ENCODE assay signal across 21 cellular contexts in genomic region chr7:153772966-153773365, GRCh38.
"Had no signal": no experiment of that assay in that cellular context is flagged by ENCODE, and none has a peak within 500 bp of the region (broad histone marks: within the 10 kb centered on the region; RNA-seq: fewer than 3 reads in every experiment).

No MANE protein-coding gene starts in this region.

- H3K4me2 ChIP-seq: KMS-11, SK-N-SH had no signal

- ATAC-seq: Panc1, PC-3 had no signal

- H3K9ac ChIP-seq: KMS-11, SK-N-SH had no signal

- H3K27ac ChIP-seq: KMS-11, RWPE1 had no signal

- DNase-seq: Kasumi-1; NCI-H1092 treated with DMSO at 0.1 percent for 48 hours; NCI-H1436; NCI-H187; NCI-H2029; NCI-H2081 treated with DMSO at 0.1 percent for 48 hours; NCI-H2171; NCI-H226; NCI-H446; NCI-H510A; NCI-H524 treated with DMSO at 0.1 percent for 48 hours; NCI-H69; NCI-H774; NK-92 treated with Interleukin-12 subunit alpha and Interleukin-12 subunit beta, amount 100 ng/mL, for 24 hours; PC-3; SHP77; SK-N-SH; SW 1271 had no signal
